In the genomic region with DNA sequence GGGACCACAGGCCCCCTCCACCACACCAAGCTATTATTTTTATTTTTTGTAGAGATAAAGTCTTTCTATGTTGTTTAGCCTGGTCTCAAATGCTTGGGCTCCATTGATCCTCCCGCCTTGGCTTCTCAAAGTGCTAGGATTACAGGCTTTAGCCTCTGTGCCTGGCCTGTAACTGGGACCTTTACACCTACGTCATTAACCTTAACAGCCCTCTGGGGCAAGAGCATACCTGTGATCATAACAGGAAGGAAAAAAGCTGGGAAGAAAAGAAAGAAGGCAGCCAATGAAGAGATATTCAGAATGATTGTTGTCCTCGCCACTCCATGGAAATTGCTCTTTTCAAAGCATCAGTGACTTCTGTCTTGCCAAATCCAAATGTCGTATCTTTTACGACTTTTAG, we compare ENCODE assay signal across 8 cellular contexts.
"Had no signal": no experiment of that assay in that cellular context is flagged by ENCODE, and none has a peak within 500 bp of the region (broad histone marks: within the 10 kb centered on the region; RNA-seq: fewer than 3 reads in every experiment).

No MANE protein-coding gene starts in this region.

- H3K9me3 Mint-ChIP-seq: HFFc6 had no signal

- H3K27ac ChIP-seq: HL-60 had no signal

- H3K36me3 ChIP-seq: HAP-1 had no signal

- ATAC-seq: HCT116, K562 had no signal

- DNase-seq: GOT3, H7, HFFc6, IMR-90 had no signal

- H3K4me1 ChIP-seq: HAP-1 had no signal

- H3K4me3 ChIP-seq: HAP-1, K562 had no signal

- H3K4me3 Mint-ChIP-seq: HFFc6 had no signal

- H3K9me3 ChIP-seq: HAP-1 had no signal

- H3K27ac Mint-ChIP-seq: HFFc6 had no signal
